ENCODE assay signal across 8 cellular contexts in genomic region chr7:65081656-65082055, GRCh38.
DNase-seq lines count a peak whose midpoint lies in the region; ATAC-seq and TF ChIP-seq lines count a peak whose summit lies in the region.
"Not testable (repeated sequence)": the region's sequence is repeated elsewhere in the genome, so short reads cannot be mapped to it uniquely, and the experiment has no call there.

No MANE protein-coding gene starts in this region.

- H3K27ac Mint-ChIP-seq in Caco-2 (ENCODE audit: unreplicated experiment) (peak overlapping the region; percentile 89), type B pancreatic cell (peak overlapping the region; percentile 94)
- peak overlapping the region; percentile 77 for H3K27ac Mint-ChIP-seq in activated CD4-positive, alpha-beta memory T cell treated with anti-CD3 and anti-CD28 coated beads, Interleukin-2, amount 10 ng/mL, durations not matched to agents 7 days and 5 days

- H3K36me3 Mint-ChIP-seq in Caco-2 (ENCODE audit: insufficient read depth, unreplicated experiment); type B pancreatic cell: not testable (repeated sequence)
- H3K36me3 Mint-ChIP-seq in activated CD4-positive, alpha-beta memory T cell treated with anti-CD3 and anti-CD28 coated beads, Interleukin-2, amount 10 ng/mL, durations not matched to agents 7 days and 5 days (ENCODE audit: low read depth), result peaks cover 11% of the 10 kb centered on the region

- H3K4me1 ChIP-seq in Caco-2; mucosa of rectum (ENCODE audit: control insufficient read depth in 2 of 2, insufficient read depth in 2 of 2, low read length in 2 of 2): not testable (repeated sequence)

- H3K27me3 Mint-ChIP-seq in Caco-2 (ENCODE audit: insufficient read depth, unreplicated experiment); activated CD4-positive, alpha-beta memory T cell treated with anti-CD3 and anti-CD28 coated beads, Interleukin-2, amount 10 ng/mL, durations not matched to agents 7 days and 5 days; type B pancreatic cell: not testable (repeated sequence)

- intact Hi-C loops in Caco-2 (cut with micrococcal nuclease; ENCODE audit: unreplicated experiment); sciatic nerve (cut with DNase I): not testable (repeated sequence)

- ATAC-seq in sciatic nerve, result not testable (repeated sequence)

- H3K27ac ChIP-seq in brain microvascular endothelial cell, result not testable (repeated sequence)
- H3K27ac ChIP-seq in mucosa of rectum (ENCODE audit: low read depth in 2 of 2, low read length in 2 of 2), result peak overlapping the region in 1 of 2 donors; percentile 75

- H3K4me3 Mint-ChIP-seq in Caco-2 (ENCODE audit: unreplicated experiment) (peak overlapping the region; percentile 83), type B pancreatic cell (peak overlapping the region; percentile 91)
- H3K4me3 Mint-ChIP-seq in activated CD4-positive, alpha-beta memory T cell treated with anti-CD3 and anti-CD28 coated beads, Interleukin-2, amount 10 ng/mL, durations not matched to agents 7 days and 5 days, result peak overlapping the region; percentile 79

- CTCF ChIA-PET in Caco-2 (lab: Charles Lee), result not testable (repeated sequence)
- CTCF ChIA-PET in activated CD4-positive, alpha-beta memory T cell treated with anti-CD3 and anti-CD28 coated beads, Interleukin-2, amount 10 ng/mL, durations not matched to agents 7 days and 5 days (lab: Charles Lee), result interaction anchor here (1.4 kb wide), 1 partner anchor 130 kb away, joined by 3 read pairs; no protein-coding TSS in a partner anchor

- peak overlapping the region; percentile 69 for H3K4me3 ChIP-seq in Caco-2 (ENCODE audit: low read depth, low read length)
- H3K4me3 ChIP-seq in MG63, result peak overlapping the region; percentile 57
- H3K4me3 ChIP-seq in brain microvascular endothelial cell (ENCODE audit: low read depth, low read length), result peak overlapping the region; percentile 80
- H3K4me3 ChIP-seq in fibroblast of the aortic adventitia (ENCODE audit: low read depth, low read length), result peak overlapping the region; percentile 88
- H3K4me3 ChIP-seq in mucosa of rectum (ENCODE audit: low read length in 2 of 2), result peak overlapping the region; percentile 78 to 84

- not testable (repeated sequence) for H3K4me1 Mint-ChIP-seq in Caco-2 (ENCODE audit: low read depth, unreplicated experiment); activated CD4-positive, alpha-beta memory T cell treated with anti-CD3 and anti-CD28 coated beads, Interleukin-2, amount 10 ng/mL, durations not matched to agents 7 days and 5 days; type B pancreatic cell (ENCODE audit: unreplicated experiment)

- in situ Hi-C loops in brain microvascular endothelial cell (cut with HindIII; ENCODE audit: low pct_ligation_motif_present, low sequenced_read_pairs), result not testable (repeated sequence)

- not testable (repeated sequence) for TF ChIP-seq CTCF in Caco-2 (IDR thresholded peaks at IDR 0.05; ENCODE audit: insufficient read depth in 1 of 2, low read depth in 1 of 2, low read length in 1 of 2, severe bottlenecking in 1 of 2, unreplicated experiment in 1 of 2); brain microvascular endothelial cell (IDR thresholded peaks at IDR 0.05; ENCODE audit: low read depth, low read length, missing control alignments); fibroblast of the aortic adventitia (IDR thresholded peaks at IDR 0.05; ENCODE audit: insufficient read depth, low read length); type B pancreatic cell (conservative IDR thresholded peaks at IDR 0.05)

- not testable (repeated sequence) for H3K9me3 ChIP-seq in Caco-2; MG63; mucosa of rectum (ENCODE audit: control insufficient read depth in 2 of 2, low read length in 2 of 2)

- H3K36me3 ChIP-seq in Caco-2 (ENCODE audit: control insufficient read depth, insufficient read depth, low read length); MG63; brain microvascular endothelial cell (replicated peaks); mucosa of rectum (ENCODE audit: control insufficient read depth in 2 of 2, insufficient read depth in 2 of 2, low read length in 2 of 2): not testable (repeated sequence)

- DNase-seq in Caco-2; MG63; activated CD4-positive, alpha-beta memory T cell treated with anti-CD3 and anti-CD28 coated beads, Interleukin-2, amount 10 ng/mL, durations not matched to agents 7 days and 5 days; brain microvascular endothelial cell; fibroblast of the aortic adventitia (ENCODE audit: low read depth); type B pancreatic cell (ENCODE audit: extremely low spot score, unreplicated experiment): not testable (repeated sequence)
- DNase-seq in sciatic nerve (ENCODE audit: low spot score), result peak; percentile 59

- TSS peak; percentile 70 for BruUV-seq in Caco-2 (replicated peaks; lab: Mats Ljungman, UMichigan)

- POLR2A ChIA-PET in Caco-2 (lab: Charles Lee), result interaction anchor here (1.6 kb wide), 1 partner anchor 75 kb away, joined by 11 read pairs; the partner anchor contains the start of gene ERV3-1
- POLR2A ChIA-PET in activated CD4-positive, alpha-beta memory T cell treated with anti-CD3 and anti-CD28 coated beads, Interleukin-2, amount 10 ng/mL, durations not matched to agents 7 days and 5 days (lab: Charles Lee), result interaction anchor here (0.9 kb wide), 1 partner anchor 43 kb away, joined by 3 read pairs; no protein-coding TSS in a partner anchor

- H3K9me3 Mint-ChIP-seq in Caco-2 (ENCODE audit: unreplicated experiment); activated CD4-positive, alpha-beta memory T cell treated with anti-CD3 and anti-CD28 coated beads, Interleukin-2, amount 10 ng/mL, durations not matched to agents 7 days and 5 days; type B pancreatic cell: not testable (repeated sequence)

- H3K9ac ChIP-seq in mucosa of rectum (ENCODE audit: low read depth in 1 of 2, low read length in 2 of 2), result peak overlapping the region in 1 of 2 donors; percentile 79

- not testable (repeated sequence) for H3K27me3 ChIP-seq in Caco-2 (replicated peaks; ENCODE audit: control insufficient read depth, insufficient read depth, low read length); MG63; brain microvascular endothelial cell (replicated peaks); mucosa of rectum (ENCODE audit: control insufficient read depth in 2 of 2, insufficient read depth in 2 of 2, low read length in 2 of 2)
